ENCODE assay signal across 8 cellular contexts in the genomic region with DNA sequence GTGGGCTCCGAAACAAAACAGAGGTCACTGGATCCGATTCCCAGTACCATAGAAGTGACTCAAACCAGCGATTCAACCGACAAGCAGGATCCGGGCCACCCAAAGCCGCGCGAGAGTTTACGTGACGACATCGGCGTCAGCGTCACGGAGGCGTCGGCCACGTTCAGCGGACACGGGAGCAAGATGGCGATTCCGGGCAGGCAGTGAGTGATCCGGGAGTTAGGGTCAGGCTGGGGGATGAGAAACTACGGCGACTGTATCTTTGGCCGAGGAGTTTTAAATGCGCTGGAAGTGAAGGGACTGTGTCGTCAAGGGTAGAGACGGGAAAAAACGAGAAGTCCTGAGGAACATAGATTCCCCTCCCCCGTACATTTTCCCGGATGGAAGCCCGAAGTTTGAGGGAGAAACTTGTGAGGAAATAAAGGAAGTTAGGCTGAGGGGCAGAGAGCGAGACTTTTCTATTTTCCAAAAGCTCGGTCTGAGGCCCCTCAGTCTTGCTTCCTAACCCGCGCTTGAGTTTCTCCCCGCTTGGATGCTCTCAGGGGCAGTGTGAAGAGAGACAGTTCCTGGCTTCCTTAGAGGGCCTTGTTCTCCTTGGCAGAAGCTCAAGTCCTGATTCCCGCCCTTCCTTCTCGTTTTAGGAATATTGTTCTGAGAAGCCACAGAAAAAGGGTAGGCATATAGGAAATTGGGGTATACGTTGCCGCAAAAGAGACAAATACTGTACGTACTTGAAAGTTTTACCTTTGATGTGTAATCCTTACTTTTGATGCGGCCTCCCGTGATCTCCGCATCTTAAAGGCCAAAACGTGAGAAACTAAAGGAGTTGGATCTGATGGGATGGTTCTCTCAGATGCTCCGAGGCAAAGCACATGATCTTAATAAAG.
DNase-seq lines count a peak whose midpoint lies in the region; ATAC-seq and TF ChIP-seq lines count a peak whose summit lies in the region.

A gene with protein sequence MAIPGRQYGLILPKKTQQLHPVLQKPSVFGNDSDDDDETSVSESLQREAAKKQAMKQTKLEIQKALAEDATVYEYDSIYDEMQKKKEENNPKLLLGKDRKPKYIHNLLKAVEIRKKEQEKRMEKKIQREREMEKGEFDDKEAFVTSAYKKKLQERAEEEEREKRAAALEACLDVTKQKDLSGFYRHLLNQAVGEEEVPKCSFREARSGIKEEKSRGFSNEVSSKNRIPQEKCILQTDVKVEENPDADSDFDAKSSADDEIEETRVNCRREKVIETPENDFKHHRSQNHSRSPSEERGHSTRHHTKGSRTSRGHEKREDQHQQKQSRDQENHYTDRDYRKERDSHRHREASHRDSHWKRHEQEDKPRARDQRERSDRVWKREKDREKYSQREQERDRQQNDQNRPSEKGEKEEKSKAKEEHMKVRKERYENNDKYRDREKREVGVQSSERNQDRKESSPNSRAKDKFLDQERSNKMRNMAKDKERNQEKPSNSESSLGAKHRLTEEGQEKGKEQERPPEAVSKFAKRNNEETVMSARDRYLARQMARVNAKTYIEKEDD (plus strand): TSS at position 156 of the 887 bp plus-strand sequence. CDS start 28 bp downstream, at position 184.

- peak; percentile 95 to 96 for DNase-seq in AML-193 (lab: John Stamatoyannopoulos, UW)
- peak; percentile 94 for DNase-seq in NCI-H526 treated with DMSO at 0.1 percent for 48 hours (lab: John Stamatoyannopoulos, UW)
- peak; percentile 97 for DNase-seq in activated CD4-positive, alpha-beta T cell treated with anti-CD3 and anti-CD28 coated beads for 48 hours
- peak; percentile 94 for DNase-seq in kidney tubule cell (ENCODE audit: low spot score)
- peak; percentile 71 to 87 for DNase-seq in stimulated activated CD4-positive, alpha-beta T cell treated with anti-CD3 and anti-CD28 coated beads, Interleukin-1b, Interleukin-23, amount 100 ng/mL, for 1 hour (ENCODE audit: low read depth in 2 of 2)

- peak; percentile 47 for ATAC-seq in HG03469 (IDR thresholded peaks at IDR 0.05; ENCODE audit: unreplicated experiment)

- peak within 1 kb of the TSS; percentile 97 for H3K27ac ChIP-seq in cingulate gyrus (ENCODE audit: low read depth, low read length)

- TF ChIP-seq POLR2A in GM19193 (IDR thresholded peaks at IDR 0.05; ENCODE audit: extremely low read depth, insufficient read depth, insufficient read length): peak; percentile 98

Comparison
In these comparisons a context has a peak if more than half of its experiments do, and no peak if none do; other contexts are left out.
1. Peak in every context shown above with its lines: DNase-seq, ATAC-seq and H3K27ac ChIP-seq.